ENCODE assay signal across 34 cellular contexts in genomic region chr1:119822406-119822805, GRCh38. TPM values are rescaled to one million over a fixed set of nuclear protein-coding genes. Genes with fewer than 3 reads are reported as not detected.
"Had no signal": no experiment of that assay in that cellular context is flagged by ENCODE, and none has a peak within 500 bp of the region (broad histone marks: within the 10 kb centered on the region; RNA-seq: fewer than 3 reads in every experiment).

No MANE protein-coding gene starts in this region.

- H3K27ac ChIP-seq: ascending aorta, epithelial cell of prostate, esophagus squamous epithelium, gastroesophageal sphincter, heart right ventricle had no signal

- DNase-seq: activated CD4-positive, alpha-beta memory T cell treated with anti-CD3 and anti-CD28 coated beads for 36 hours; activated CD4-positive, alpha-beta T cell treated with anti-CD3 and anti-CD28 coated beads for 36 hours; activated CD4-positive, alpha-beta T cell treated with anti-CD3 and anti-CD28 coated beads, Interleukin-2, amount 10 ng/mL, durations not matched to agents 24 days and 14 days; activated CD4-positive, CD25-positive, alpha-beta regulatory T cell; activated CD4-positive, CD25-positive, alpha-beta regulatory T cell treated with anti-CD3 and anti-CD28 coated beads, Interleukin-2, amount 50 U/mL, for 72 hours; activated CD8-positive, alpha-beta memory T cell treated with anti-CD3 and anti-CD28 coated beads, Interleukin-2, amount 10 ng/mL, durations not matched to agents 7 days and 5 days; activated CD8-positive, alpha-beta memory T cell treated with anti-CD3 and anti-CD28 coated beads, Interleukin-2, amount 50 U/mL, for 4 hours; activated CD8-positive, alpha-beta T cell treated with anti-CD3 and anti-CD28 coated beads, Interleukin-2, amount 10 ng/mL, durations not matched to agents 7 days and 5 days; activated gamma-delta T cell; activated naive CD4-positive, alpha-beta T cell; activated naive CD4-positive, alpha-beta T cell treated with anti-CD3 and anti-CD28 coated beads, Interleukin-2, amount 10 ng/mL, durations not matched to agents 7 days and 5 days; activated naive CD8-positive, alpha-beta T cell treated with anti-CD3 and anti-CD28 coated beads, Interleukin-2, amount 10 ng/mL, durations not matched to agents 7 days and 5 days; activated T-cell treated with anti-CD3 and anti-CD28 coated beads, Interleukin-2, amount 50 U/mL, for 24 hours; activated T-cell treated with anti-CD3 and anti-CD28 coated beads, Interleukin-2, amount 50 U/mL, for 72 hours; caudate nucleus; effector CD8-positive, alpha-beta T cell; esophagus squamous epithelium; foreskin melanocyte; heart right ventricle; T-helper 1 cell; T-helper 17 cell; T1000 had no signal

- H3K4me1 ChIP-seq: ascending aorta, esophagus squamous epithelium, gastroesophageal sphincter, heart right ventricle had no signal

- ATAC-seq: activated CD4-positive, alpha-beta T cell treated with anti-CD3 and anti-CD28 coated beads for 36 hours; activated CD8-positive, alpha-beta memory T cell treated with anti-CD3 and anti-CD28 coated beads, Interleukin-2, amount 10 ng/mL, durations not matched to agents 7 days and 5 days; activated CD8-positive, alpha-beta T cell treated with anti-CD3 and anti-CD28 coated beads, Interleukin-2, amount 10 ng/mL, durations not matched to agents 7 days and 5 days; activated naive CD4-positive, alpha-beta T cell treated with anti-CD3 and anti-CD28 coated beads, Interleukin-2, amount 50 U/mL, for 72 hours; activated T-cell treated with anti-CD3 and anti-CD28 coated beads, Interleukin-2, amount 50 U/mL, for 72 hours; gastroesophageal sphincter; heart right ventricle; T-helper 17 cell had no signal

- H3K36me3 ChIP-seq: ascending aorta, esophagus squamous epithelium, gastroesophageal sphincter, heart right ventricle had no signal

- H3K9me3 ChIP-seq: ascending aorta, esophagus squamous epithelium, gastroesophageal sphincter, heart right ventricle had no signal

- H3K4me3 ChIP-seq: ascending aorta, esophagus squamous epithelium, gastroesophageal sphincter, heart right ventricle had no signal

- H3K27me3 ChIP-seq: ascending aorta had no signal

RNA-seq across cellular contexts. Expression of gene REG4, which starts 11.1 kb away (rescaled TPM):
- total RNA-seq: activated CD4-positive, alpha-beta memory T cell treated with anti-CD3 and anti-CD28 coated beads for 36 hours; ascending aorta; bronchial epithelial cell; chondrocyte; dermis microvascular lymphatic vessel endothelial cell; endothelial cell of umbilical vein; esophagus squamous epithelium; fibroblast of lung; fibroblast of villous mesenchyme; gastroesophageal sphincter; glomerular endothelial cell; heart right ventricle had no signal
- polyA plus RNA-seq: endothelial cell of umbilical vein, fibroblast of lung, heart right ventricle had no signal

RNA-seq across cellular contexts. Expression of gene HMGCS2, which starts 53.7 kb away (rescaled TPM):
- total RNA-seq: activated CD4-positive, alpha-beta memory T cell treated with anti-CD3 and anti-CD28 coated beads for 36 hours; activated CD4-positive, alpha-beta T cell treated with anti-CD3 and anti-CD28 coated beads for 36 hours; activated CD4-positive, alpha-beta T cell treated with anti-CD3 and anti-CD28 coated beads, Interleukin-2, amount 10 ng/mL, durations not matched to agents 24 days and 14 days; activated CD8-positive, alpha-beta memory T cell treated with anti-CD3 and anti-CD28 coated beads for 36 hours; activated CD8-positive, alpha-beta memory T cell treated with anti-CD3 and anti-CD28 coated beads, Interleukin-2, amount 10 ng/mL, durations not matched to agents 7 days and 5 days; activated CD8-positive, alpha-beta T cell treated with anti-CD3 and anti-CD28 coated beads, Interleukin-2, amount 10 ng/mL, durations not matched to agents 7 days and 5 days; activated naive CD4-positive, alpha-beta T cell treated with anti-CD3 and anti-CD28 coated beads, Interleukin-2, amount 50 U/mL, for 72 hours; activated naive CD8-positive, alpha-beta T cell treated with anti-CD3 and anti-CD28 coated beads, Interleukin-2, amount 10 ng/mL, durations not matched to agents 7 days and 5 days; activated T-cell treated with anti-CD3 and anti-CD28 coated beads, Interleukin-2, amount 50 U/mL, for 72 hours; chondrocyte; dermis microvascular lymphatic vessel endothelial cell; endothelial cell of umbilical vein; fibroblast of lung; fibroblast of villous mesenchyme; glomerular endothelial cell; T-helper 17 cell had no signal
- polyA plus RNA-seq: endothelial cell of umbilical vein, fibroblast of lung had no signal
